Comparison of ENCODE assay signal across 8 cellular contexts in genomic region chr7:78770422-78771410, GRCh38.
DNase-seq lines count a peak whose midpoint lies in the region; FAIRE-seq and TF ChIP-seq lines count a peak whose summit lies in the region.

No MANE protein-coding gene starts in this region.

- peak overlapping the region; percentile 30 for H3K4me2 ChIP-seq in endothelial cell of umbilical vein (ENCODE audit: insufficient read depth, low read length)
- H3K4me2 ChIP-seq in neural cell (ENCODE audit: low read length), result peak overlapping the region; percentile 52

- H2AFZ ChIP-seq in endothelial cell of umbilical vein (ENCODE audit: low read depth, low read length), result peak overlapping the region; percentile 44
- peak overlapping the region; percentile 61 for H2AFZ ChIP-seq in neural cell (ENCODE audit: low read depth, low read length)

- TF ChIP-seq CTCF in endothelial cell of umbilical vein (IDR thresholded peaks at IDR 0.05; ENCODE audit: extremely low read depth in 1 of 2, insufficient read depth in 1 of 2, low read depth in 1 of 2, low read length in 2 of 2) (no peak), neural cell (IDR thresholded peaks at IDR 0.05; ENCODE audit: poor library complexity, severe bottlenecking) (no peak), A673 (conservative IDR thresholded peaks at IDR 0.05; ENCODE audit: low read depth, low read length) (no peak)

- CTCF ChIA-PET in endothelial cell of umbilical vein (lab: Charles Lee) (interaction anchor here (0.6 kb wide), 1 partner anchor 564 kb away, joined by 4 read pairs; no protein-coding TSS in a partner anchor), A673 (lab: Charles Lee) (no interaction called here)

- no peak for FAIRE-seq in endothelial cell of umbilical vein (lab: Jason Lieb, UNC)

- no peaks in the 10 kb centered on the region for H3K9me3 ChIP-seq in endothelial cell of umbilical vein (replicated peaks; ENCODE audit: control insufficient read depth, insufficient read depth, low read length)
- H3K9me3 ChIP-seq in neural cell (ENCODE audit: low read length), result no peaks in the 10 kb centered on the region
- no peaks in the 10 kb centered on the region for H3K9me3 ChIP-seq in A673 (ENCODE audit: low read depth, low read length, poor library complexity, severe bottlenecking)

- DNase-seq in G401 (ENCODE audit: low spot score), result peak; percentile 71
- DNase-seq in NCI-H1694 treated with DMSO at 0.1 percent for 48 hours (lab: John Stamatoyannopoulos, UW), result peak; percentile 17
- no peak for DNase-seq in endothelial cell of umbilical vein (ENCODE audit: low read depth, low spot score)
- no peak for DNase-seq in A673 (ENCODE audit: low spot score)
- DNase-seq in mucosa of gallbladder (ENCODE audit: low spot score), result no peak
- no peak for DNase-seq in activated T-cell treated with anti-CD3 and anti-CD28 coated beads, Interleukin-2, amount 50 U/mL, for 1 hour
- no peak for DNase-seq in activated T-cell treated with anti-CD3 and anti-CD28 coated beads, Interleukin-2, amount 50 U/mL, for 48 hours

- peak; percentile 48 for TF ChIP-seq RAD21 in neural cell (conservative IDR thresholded peaks at IDR 0.05)

- dilution Hi-C loops in endothelial cell of umbilical vein (cut with MboI; ENCODE audit: extremely low pct_ligation_motif_present, low sequenced_read_pairs), result no loop called here

- POLR2A ChIA-PET in endothelial cell of umbilical vein (lab: Charles Lee) (no interaction called here), A673 (lab: Charles Lee; ENCODE audit: low non-redundant PET) (no interaction called here)

- H3K79me2 ChIP-seq in endothelial cell of umbilical vein (ENCODE audit: control insufficient read depth, insufficient read depth, low read length), result no peaks in the 10 kb centered on the region
- peaks cover 47% of the 10 kb centered on the region for H3K79me2 ChIP-seq in neural cell (replicated peaks; ENCODE audit: insufficient read depth, low read length)

- H3K4me3 ChIP-seq in endothelial cell of umbilical vein (replicated peaks in 1 of 3; ENCODE audit: insufficient read depth in 1 of 3, low read depth in 1 of 3, low read length in 3 of 3) (no peak overlapping the region), neural cell (ENCODE audit: low read length) (peak overlapping the region; percentile 68), A673 (ENCODE audit: low read depth, low read length, poor library complexity, severe bottlenecking) (no peak overlapping the region)

- H3F3A ChIP-seq in neural cell (ENCODE audit: insufficient read depth, low read length, poor library complexity, severe bottlenecking), result no peaks in the 10 kb centered on the region

- intact Hi-C loops in endothelial cell of umbilical vein (cut with micrococcal nuclease) (no loop called here), A673 (cut with micrococcal nuclease; ENCODE audit: unreplicated experiment) (loop anchor here (10.0 kb wide), 1 partner anchor 256 kb away; no protein-coding TSS in a partner anchor)

- no peak for TF ChIP-seq EP300 in neural cell (conservative IDR thresholded peaks at IDR 0.05; ENCODE audit: poor library complexity, severe bottlenecking)

- no peak overlapping the region for H3K27ac ChIP-seq in endothelial cell of umbilical vein (ENCODE audit: insufficient read depth, low read depth, low read length)
- H3K27ac ChIP-seq in neural cell (ENCODE audit: low read length), result peak overlapping the region; percentile 75
- H3K27ac ChIP-seq in A673 (ENCODE audit: low read depth, low read length, poor library complexity, severe bottlenecking), result no peak overlapping the region

- no peaks in the 10 kb centered on the region for H3K9me1 ChIP-seq in endothelial cell of umbilical vein (replicated peaks; ENCODE audit: control insufficient read depth, extremely low read depth, insufficient read depth, low read length)

- BruUV-seq in endothelial cell of umbilical vein (replicated peaks; lab: Mats Ljungman, UMichigan), result no TSS peak
- BruUV-seq in A673 (replicated peaks; lab: Mats Ljungman, UMichigan), result no TSS peak

- H3K4me1 ChIP-seq in endothelial cell of umbilical vein (ENCODE audit: control insufficient read depth, extremely low read depth, insufficient read depth, low read length) (no peaks in the 10 kb centered on the region), A673 (ENCODE audit: insufficient read depth, low read length, poor library complexity, severe bottlenecking) (no peaks in the 10 kb centered on the region)

- H3K36me3 ChIP-seq in endothelial cell of umbilical vein (ENCODE audit: control insufficient read depth in 2 of 2, extremely low read depth in 1 of 2, insufficient read depth in 2 of 2, low read length in 2 of 2) (no peaks in the 10 kb centered on the region), neural cell (ENCODE audit: insufficient read depth, low read length) (no peaks in the 10 kb centered on the region), A673 (ENCODE audit: insufficient read depth, low read length, poor library complexity, severe bottlenecking) (no peaks in the 10 kb centered on the region)

- no peak for TF ChIP-seq POLR2A in endothelial cell of umbilical vein (IDR thresholded peaks at IDR 0.05; ENCODE audit: low read depth, low read length)

- H3K9ac ChIP-seq in endothelial cell of umbilical vein (replicated peaks; ENCODE audit: extremely low read depth, insufficient read depth, low read length) (no peak overlapping the region), neural cell (ENCODE audit: low read length) (peak overlapping the region; percentile 75)

- in situ Hi-C loops in G401 (cut with HindIII; ENCODE audit: low sequenced_read_pairs), result no loop called here

- H3K9me2 ChIP-seq in neural cell (ENCODE audit: insufficient read depth, low read length), result no peaks in the 10 kb centered on the region

- no peaks in the 10 kb centered on the region for H4K20me1 ChIP-seq in endothelial cell of umbilical vein (replicated peaks; ENCODE audit: control insufficient read depth, extremely low read depth, insufficient read depth, low read length)
- H4K20me1 ChIP-seq in neural cell (ENCODE audit: insufficient read depth), result no peaks in the 10 kb centered on the region

- H3K27me3 ChIP-seq in endothelial cell of umbilical vein (ENCODE audit: control insufficient read depth in 2 of 2, insufficient read depth in 2 of 2, low read length in 2 of 2), result peaks cover 16 to 43% of the 10 kb centered on the region in 2 experiments
- no peaks in the 10 kb centered on the region for H3K27me3 ChIP-seq in neural cell (ENCODE audit: insufficient read depth, low read depth, low read length)
- peaks cover 97% of the 10 kb centered on the region for H3K27me3 ChIP-seq in A673 (replicated peaks; ENCODE audit: insufficient read depth, low read depth, low read length, poor library complexity)

TF ChIP-seq in endothelial cell of umbilical vein, 7 proteins besides CTCF, POLR2A, EP300 and RAD21:
- TF ChIP-seq GATA2 (IDR thresholded peaks at IDR 0.05; ENCODE audit: insufficient read depth, insufficient read length, low read depth, low read length), result no peak
- TF ChIP-seq MYC (IDR thresholded peaks at IDR 0.05; ENCODE audit: low read depth, low read length), result no peak
- TF ChIP-seq MAX (IDR thresholded peaks at IDR 0.05; ENCODE audit: insufficient read depth, insufficient read length), result no peak
- no peak for TF ChIP-seq JUN (IDR thresholded peaks at IDR 0.05; ENCODE audit: borderline replicate concordance, insufficient read depth, insufficient read length, low read depth)
- TF ChIP-seq EZH2 (IDR thresholded peaks at IDR 0.05; ENCODE audit: borderline replicate concordance, low read depth, low read length, severe bottlenecking), result no peak
- no peak for TF ChIP-seq FOS (IDR thresholded peaks at IDR 0.05; ENCODE audit: borderline replicate concordance, insufficient read depth, low read length)
- TF ChIP-seq POLR2AphosphoS5 (IDR thresholded peaks at IDR 0.05; ENCODE audit: insufficient read depth, low read depth, low read length), result no peak
TF ChIP-seq in endothelial cell of umbilical vein: peak in this region for 0.

TF ChIP-seq in neural cell, 6 proteins besides CTCF, POLR2A, EP300 and RAD21:
- TF ChIP-seq REST (IDR thresholded peaks at IDR 0.05; ENCODE audit: borderline replicate concordance), result peak; percentile 74
- peak; percentile 57 for TF ChIP-seq SMC3 (conservative IDR thresholded peaks at IDR 0.05; ENCODE audit: poor library complexity)
- peak; percentile 55 for TF ChIP-seq POLR2AphosphoS5 (IDR thresholded peaks at IDR 0.05)
- TF ChIP-seq MXI1 (conservative IDR thresholded peaks at IDR 0.05; ENCODE audit: poor library complexity, severe bottlenecking), result peak; percentile 57
- no peak for TF ChIP-seq TAF1 (IDR thresholded peaks at IDR 0.05; ENCODE audit: low read depth)
TF ChIP-seq in neural cell: peak in this region for 4.

Comparison
In these comparisons a context has a peak if more than half of its experiments do, and no peak if none do; other contexts are left out.
1. DNase-seq: peak in G401 (single experiment) and NCI-H1694 treated with DMSO at 0.1 percent for 48 hours (single experiment); none in endothelial cell of umbilical vein (single experiment), A673 (single experiment), mucosa of gallbladder (single experiment), activated T-cell treated with anti-CD3 and anti-CD28 coated beads, Interleukin-2, amount 50 U/mL, for 1 hour (single experiment) and activated T-cell treated with anti-CD3 and anti-CD28 coated beads, Interleukin-2, amount 50 U/mL, for 48 hours (0 of 2).